ENCODE assay signal across 1 cellular context in the genomic region with DNA sequence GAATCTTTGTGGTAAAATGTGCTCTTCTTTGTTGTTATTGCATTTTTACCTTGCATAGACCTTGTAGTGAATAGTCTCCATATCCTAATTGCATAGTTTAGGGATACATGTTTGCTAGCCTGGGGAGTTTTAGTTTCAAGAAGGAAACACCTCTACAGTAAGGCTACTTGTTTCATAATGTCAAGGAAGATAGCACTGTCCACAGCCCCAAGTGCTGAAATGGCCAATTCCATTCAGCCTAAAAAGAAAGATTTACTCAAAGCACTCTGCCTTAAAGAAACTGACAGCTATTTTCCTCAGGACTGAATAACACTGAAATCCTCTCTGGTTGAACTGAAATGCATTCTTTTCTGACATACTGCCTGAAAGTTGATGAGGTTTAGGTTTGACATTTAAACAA.
TF ChIP-seq lines count a peak whose summit lies in the region.

No MANE protein-coding gene starts in this region.

TF ChIP-seq in GM12878, 131 proteins besides CTCF, POLR2A, EP300 and RAD21:
- TF ChIP-seq, protein P1, sequence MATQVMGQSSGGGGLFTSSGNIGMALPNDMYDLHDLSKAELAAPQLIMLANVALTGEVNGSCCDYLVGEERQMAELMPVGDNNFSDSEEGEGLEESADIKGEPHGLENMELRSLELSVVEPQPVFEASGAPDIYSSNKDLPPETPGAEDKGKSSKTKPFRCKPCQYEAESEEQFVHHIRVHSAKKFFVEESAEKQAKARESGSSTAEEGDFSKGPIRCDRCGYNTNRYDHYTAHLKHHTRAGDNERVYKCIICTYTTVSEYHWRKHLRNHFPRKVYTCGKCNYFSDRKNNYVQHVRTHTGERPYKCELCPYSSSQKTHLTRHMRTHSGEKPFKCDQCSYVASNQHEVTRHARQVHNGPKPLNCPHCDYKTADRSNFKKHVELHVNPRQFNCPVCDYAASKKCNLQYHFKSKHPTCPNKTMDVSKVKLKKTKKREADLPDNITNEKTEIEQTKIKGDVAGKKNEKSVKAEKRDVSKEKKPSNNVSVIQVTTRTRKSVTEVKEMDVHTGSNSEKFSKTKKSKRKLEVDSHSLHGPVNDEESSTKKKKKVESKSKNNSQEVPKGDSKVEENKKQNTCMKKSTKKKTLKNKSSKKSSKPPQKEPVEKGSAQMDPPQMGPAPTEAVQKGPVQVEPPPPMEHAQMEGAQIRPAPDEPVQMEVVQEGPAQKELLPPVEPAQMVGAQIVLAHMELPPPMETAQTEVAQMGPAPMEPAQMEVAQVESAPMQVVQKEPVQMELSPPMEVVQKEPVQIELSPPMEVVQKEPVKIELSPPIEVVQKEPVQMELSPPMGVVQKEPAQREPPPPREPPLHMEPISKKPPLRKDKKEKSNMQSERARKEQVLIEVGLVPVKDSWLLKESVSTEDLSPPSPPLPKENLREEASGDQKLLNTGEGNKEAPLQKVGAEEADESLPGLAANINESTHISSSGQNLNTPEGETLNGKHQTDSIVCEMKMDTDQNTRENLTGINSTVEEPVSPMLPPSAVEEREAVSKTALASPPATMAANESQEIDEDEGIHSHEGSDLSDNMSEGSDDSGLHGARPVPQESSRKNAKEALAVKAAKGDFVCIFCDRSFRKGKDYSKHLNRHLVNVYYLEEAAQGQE (IDR thresholded peaks at IDR 0.05; ENCODE audit: low read depth, low read length), result peak; percentile 78
- TF ChIP-seq TBL1XR1 (IDR thresholded peaks at IDR 0.05; ENCODE audit: low read depth, low read length), result no peak
- TF ChIP-seq, protein P2, sequence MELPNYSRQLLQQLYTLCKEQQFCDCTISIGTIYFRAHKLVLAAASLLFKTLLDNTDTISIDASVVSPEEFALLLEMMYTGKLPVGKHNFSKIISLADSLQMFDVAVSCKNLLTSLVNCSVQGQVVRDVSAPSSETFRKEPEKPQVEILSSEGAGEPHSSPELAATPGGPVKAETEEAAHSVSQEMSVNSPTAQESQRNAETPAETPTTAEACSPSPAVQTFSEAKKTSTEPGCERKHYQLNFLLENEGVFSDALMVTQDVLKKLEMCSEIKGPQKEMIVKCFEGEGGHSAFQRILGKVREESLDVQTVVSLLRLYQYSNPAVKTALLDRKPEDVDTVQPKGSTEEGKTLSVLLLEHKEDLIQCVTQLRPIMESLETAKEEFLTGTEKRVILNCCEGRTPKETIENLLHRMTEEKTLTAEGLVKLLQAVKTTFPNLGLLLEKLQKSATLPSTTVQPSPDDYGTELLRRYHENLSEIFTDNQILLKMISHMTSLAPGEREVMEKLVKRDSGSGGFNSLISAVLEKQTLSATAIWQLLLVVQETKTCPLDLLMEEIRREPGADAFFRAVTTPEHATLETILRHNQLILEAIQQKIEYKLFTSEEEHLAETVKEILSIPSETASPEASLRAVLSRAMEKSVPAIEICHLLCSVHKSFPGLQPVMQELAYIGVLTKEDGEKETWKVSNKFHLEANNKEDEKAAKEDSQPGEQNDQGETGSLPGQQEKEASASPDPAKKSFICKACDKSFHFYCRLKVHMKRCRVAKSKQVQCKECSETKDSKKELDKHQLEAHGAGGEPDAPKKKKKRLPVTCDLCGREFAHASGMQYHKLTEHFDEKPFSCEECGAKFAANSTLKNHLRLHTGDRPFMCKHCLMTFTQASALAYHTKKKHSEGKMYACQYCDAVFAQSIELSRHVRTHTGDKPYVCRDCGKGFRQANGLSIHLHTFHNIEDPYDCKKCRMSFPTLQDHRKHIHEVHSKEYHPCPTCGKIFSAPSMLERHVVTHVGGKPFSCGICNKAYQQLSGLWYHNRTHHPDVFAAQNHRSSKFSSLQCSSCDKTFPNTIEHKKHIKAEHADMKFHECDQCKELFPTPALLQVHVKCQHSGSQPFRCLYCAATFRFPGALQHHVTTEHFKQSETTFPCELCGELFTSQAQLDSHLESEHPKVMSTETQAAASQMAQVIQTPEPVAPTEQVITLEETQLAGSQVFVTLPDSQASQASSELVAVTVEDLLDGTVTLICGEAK (IDR thresholded peaks at IDR 0.05; ENCODE audit: borderline replicate concordance), result no peak
- TF ChIP-seq, protein P3, sequence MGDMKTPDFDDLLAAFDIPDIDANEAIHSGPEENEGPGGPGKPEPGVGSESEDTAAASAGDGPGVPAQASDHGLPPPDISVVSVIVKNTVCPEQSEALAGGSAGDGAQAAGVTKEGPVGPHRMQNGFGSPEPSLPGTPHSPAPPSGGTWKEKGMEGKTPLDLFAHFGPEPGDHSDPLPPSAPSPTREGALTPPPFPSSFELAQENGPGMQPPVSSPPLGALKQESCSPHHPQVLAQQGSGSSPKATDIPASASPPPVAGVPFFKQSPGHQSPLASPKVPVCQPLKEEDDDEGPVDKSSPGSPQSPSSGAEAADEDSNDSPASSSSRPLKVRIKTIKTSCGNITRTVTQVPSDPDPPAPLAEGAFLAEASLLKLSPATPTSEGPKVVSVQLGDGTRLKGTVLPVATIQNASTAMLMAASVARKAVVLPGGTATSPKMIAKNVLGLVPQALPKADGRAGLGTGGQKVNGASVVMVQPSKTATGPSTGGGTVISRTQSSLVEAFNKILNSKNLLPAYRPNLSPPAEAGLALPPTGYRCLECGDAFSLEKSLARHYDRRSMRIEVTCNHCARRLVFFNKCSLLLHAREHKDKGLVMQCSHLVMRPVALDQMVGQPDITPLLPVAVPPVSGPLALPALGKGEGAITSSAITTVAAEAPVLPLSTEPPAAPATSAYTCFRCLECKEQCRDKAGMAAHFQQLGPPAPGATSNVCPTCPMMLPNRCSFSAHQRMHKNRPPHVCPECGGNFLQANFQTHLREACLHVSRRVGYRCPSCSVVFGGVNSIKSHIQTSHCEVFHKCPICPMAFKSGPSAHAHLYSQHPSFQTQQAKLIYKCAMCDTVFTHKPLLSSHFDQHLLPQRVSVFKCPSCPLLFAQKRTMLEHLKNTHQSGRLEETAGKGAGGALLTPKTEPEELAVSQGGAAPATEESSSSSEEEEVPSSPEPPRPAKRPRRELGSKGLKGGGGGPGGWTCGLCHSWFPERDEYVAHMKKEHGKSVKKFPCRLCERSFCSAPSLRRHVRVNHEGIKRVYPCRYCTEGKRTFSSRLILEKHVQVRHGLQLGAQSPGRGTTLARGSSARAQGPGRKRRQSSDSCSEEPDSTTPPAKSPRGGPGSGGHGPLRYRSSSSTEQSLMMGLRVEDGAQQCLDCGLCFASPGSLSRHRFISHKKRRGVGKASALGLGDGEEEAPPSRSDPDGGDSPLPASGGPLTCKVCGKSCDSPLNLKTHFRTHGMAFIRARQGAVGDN (IDR thresholded peaks at IDR 0.05), result no peak
- TF ChIP-seq RAD51 (IDR thresholded peaks at IDR 0.05), result no peak
- no peak for TF ChIP-seq GABPA (IDR thresholded peaks at IDR 0.05; ENCODE audit: low read depth)
- no peak for TF ChIP-seq POLR2AphosphoS5 (IDR thresholded peaks at IDR 0.05; ENCODE audit: low read length)
